In the genomic region with DNA sequence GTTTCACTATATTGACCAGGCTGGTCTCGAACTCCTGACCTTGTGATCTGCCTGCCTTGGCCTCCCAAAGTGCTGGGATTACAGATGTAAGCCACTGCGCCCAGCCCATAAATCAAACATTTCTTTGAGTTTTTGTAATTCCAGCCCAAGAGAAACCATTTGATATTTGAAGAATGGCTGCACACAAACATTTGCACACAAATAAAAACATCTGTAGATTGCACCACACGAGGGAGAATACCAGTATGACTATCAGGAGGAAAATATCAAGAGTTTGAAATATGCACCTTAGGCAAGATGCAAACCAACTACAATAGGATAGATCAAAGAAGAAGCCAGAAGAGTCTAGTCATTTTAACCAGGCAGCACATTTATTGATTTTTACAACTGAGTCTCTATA, we compare ENCODE assay signal across 2 cellular contexts. TPM values are rescaled to one million over a fixed set of nuclear protein-coding genes. Genes with fewer than 3 reads are reported as not detected.
"Had no signal": no experiment of that assay in that cellular context is flagged by ENCODE, and none has a peak within 500 bp of the region (broad histone marks: within the 10 kb centered on the region; RNA-seq: fewer than 3 reads in every experiment).

No MANE protein-coding gene starts in this region.

RNA-seq across cellular contexts. Expression of a gene that starts 20.4 kb away (rescaled TPM):
- total RNA-seq: MCF 10A, NCI-H460 had no signal

RNA-seq across cellular contexts. Expression of a gene that starts 39.5 kb away (rescaled TPM):
- total RNA-seq: NCI-H460 had no signal
